ENCODE assay signal across 1 cellular context in genomic region chr2:10331033-10331701, GRCh38.
TF ChIP-seq lines count a peak whose summit lies in the region.

No MANE protein-coding gene starts in this region.

TF ChIP-seq in K562, 482 proteins besides CTCF, POLR2A, EP300 and RAD21 (continued from another document and continues in another):
- peak in 1 of 2 experiments; percentile 60; a peak in 2 of 4 replicates for TF ChIP-seq MNT (conservative IDR thresholded peaks at IDR 0.05)
- TF ChIP-seq ZNF707 (CRISPR knock-in tag; conservative IDR thresholded peaks at IDR 0.05) = no peak
- no peak for TF ChIP-seq ZNF197 (CRISPR knock-in tag; IDR thresholded peaks at IDR 0.05; ENCODE audit: low read depth)
- no peak for TF ChIP-seq CSDE1 (IDR thresholded peaks at IDR 0.05)
- no peak for TF ChIP-seq SNIP1 (IDR thresholded peaks at IDR 0.05; ENCODE audit: low read depth)
- no peak for TF ChIP-seq ELF4 (CRISPR knock-in tag; IDR thresholded peaks at IDR 0.05)
- no peak for TF ChIP-seq POLR2AphosphoS5 (IDR thresholded peaks at IDR 0.05; ENCODE audit: control insufficient read depth, insufficient read depth, low read depth, low read length)
- no peak for TF ChIP-seq MLLT1 (IDR thresholded peaks at IDR 0.05)
- TF ChIP-seq, protein P1, sequence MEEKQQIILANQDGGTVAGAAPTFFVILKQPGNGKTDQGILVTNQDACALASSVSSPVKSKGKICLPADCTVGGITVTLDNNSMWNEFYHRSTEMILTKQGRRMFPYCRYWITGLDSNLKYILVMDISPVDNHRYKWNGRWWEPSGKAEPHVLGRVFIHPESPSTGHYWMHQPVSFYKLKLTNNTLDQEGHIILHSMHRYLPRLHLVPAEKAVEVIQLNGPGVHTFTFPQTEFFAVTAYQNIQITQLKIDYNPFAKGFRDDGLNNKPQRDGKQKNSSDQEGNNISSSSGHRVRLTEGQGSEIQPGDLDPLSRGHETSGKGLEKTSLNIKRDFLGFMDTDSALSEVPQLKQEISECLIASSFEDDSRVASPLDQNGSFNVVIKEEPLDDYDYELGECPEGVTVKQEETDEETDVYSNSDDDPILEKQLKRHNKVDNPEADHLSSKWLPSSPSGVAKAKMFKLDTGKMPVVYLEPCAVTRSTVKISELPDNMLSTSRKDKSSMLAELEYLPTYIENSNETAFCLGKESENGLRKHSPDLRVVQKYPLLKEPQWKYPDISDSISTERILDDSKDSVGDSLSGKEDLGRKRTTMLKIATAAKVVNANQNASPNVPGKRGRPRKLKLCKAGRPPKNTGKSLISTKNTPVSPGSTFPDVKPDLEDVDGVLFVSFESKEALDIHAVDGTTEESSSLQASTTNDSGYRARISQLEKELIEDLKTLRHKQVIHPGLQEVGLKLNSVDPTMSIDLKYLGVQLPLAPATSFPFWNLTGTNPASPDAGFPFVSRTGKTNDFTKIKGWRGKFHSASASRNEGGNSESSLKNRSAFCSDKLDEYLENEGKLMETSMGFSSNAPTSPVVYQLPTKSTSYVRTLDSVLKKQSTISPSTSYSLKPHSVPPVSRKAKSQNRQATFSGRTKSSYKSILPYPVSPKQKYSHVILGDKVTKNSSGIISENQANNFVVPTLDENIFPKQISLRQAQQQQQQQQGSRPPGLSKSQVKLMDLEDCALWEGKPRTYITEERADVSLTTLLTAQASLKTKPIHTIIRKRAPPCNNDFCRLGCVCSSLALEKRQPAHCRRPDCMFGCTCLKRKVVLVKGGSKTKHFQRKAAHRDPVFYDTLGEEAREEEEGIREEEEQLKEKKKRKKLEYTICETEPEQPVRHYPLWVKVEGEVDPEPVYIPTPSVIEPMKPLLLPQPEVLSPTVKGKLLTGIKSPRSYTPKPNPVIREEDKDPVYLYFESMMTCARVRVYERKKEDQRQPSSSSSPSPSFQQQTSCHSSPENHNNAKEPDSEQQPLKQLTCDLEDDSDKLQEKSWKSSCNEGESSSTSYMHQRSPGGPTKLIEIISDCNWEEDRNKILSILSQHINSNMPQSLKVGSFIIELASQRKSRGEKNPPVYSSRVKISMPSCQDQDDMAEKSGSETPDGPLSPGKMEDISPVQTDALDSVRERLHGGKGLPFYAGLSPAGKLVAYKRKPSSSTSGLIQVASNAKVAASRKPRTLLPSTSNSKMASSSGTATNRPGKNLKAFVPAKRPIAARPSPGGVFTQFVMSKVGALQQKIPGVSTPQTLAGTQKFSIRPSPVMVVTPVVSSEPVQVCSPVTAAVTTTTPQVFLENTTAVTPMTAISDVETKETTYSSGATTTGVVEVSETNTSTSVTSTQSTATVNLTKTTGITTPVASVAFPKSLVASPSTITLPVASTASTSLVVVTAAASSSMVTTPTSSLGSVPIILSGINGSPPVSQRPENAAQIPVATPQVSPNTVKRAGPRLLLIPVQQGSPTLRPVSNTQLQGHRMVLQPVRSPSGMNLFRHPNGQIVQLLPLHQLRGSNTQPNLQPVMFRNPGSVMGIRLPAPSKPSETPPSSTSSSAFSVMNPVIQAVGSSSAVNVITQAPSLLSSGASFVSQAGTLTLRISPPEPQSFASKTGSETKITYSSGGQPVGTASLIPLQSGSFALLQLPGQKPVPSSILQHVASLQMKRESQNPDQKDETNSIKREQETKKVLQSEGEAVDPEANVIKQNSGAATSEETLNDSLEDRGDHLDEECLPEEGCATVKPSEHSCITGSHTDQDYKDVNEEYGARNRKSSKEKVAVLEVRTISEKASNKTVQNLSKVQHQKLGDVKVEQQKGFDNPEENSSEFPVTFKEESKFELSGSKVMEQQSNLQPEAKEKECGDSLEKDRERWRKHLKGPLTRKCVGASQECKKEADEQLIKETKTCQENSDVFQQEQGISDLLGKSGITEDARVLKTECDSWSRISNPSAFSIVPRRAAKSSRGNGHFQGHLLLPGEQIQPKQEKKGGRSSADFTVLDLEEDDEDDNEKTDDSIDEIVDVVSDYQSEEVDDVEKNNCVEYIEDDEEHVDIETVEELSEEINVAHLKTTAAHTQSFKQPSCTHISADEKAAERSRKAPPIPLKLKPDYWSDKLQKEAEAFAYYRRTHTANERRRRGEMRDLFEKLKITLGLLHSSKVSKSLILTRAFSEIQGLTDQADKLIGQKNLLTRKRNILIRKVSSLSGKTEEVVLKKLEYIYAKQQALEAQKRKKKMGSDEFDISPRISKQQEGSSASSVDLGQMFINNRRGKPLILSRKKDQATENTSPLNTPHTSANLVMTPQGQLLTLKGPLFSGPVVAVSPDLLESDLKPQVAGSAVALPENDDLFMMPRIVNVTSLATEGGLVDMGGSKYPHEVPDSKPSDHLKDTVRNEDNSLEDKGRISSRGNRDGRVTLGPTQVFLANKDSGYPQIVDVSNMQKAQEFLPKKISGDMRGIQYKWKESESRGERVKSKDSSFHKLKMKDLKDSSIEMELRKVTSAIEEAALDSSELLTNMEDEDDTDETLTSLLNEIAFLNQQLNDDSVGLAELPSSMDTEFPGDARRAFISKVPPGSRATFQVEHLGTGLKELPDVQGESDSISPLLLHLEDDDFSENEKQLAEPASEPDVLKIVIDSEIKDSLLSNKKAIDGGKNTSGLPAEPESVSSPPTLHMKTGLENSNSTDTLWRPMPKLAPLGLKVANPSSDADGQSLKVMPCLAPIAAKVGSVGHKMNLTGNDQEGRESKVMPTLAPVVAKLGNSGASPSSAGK (IDR thresholded peaks at IDR 0.05) = peak; percentile 56
- TF ChIP-seq, protein P2, sequence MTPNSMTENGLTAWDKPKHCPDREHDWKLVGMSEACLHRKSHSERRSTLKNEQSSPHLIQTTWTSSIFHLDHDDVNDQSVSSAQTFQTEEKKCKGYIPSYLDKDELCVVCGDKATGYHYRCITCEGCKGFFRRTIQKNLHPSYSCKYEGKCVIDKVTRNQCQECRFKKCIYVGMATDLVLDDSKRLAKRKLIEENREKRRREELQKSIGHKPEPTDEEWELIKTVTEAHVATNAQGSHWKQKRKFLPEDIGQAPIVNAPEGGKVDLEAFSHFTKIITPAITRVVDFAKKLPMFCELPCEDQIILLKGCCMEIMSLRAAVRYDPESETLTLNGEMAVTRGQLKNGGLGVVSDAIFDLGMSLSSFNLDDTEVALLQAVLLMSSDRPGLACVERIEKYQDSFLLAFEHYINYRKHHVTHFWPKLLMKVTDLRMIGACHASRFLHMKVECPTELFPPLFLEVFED (CRISPR knock-in tag; conservative IDR thresholded peaks at IDR 0.05) = no peak
- TF ChIP-seq TAL1 (IDR thresholded peaks at IDR 0.05) = no peak
- no peak for TF ChIP-seq SOX6 (IDR thresholded peaks at IDR 0.05)
- TF ChIP-seq NFE2L1 (tag; IDR thresholded peaks at IDR 0.05; ENCODE audit: borderline replicate concordance, low read depth) = no peak
- TF ChIP-seq MBD2 (IDR thresholded peaks at IDR 0.05; ENCODE audit: borderline replicate concordance, low read depth) = 0 out of 2 replicates have a peak, but pooled peaks have one; percentile 23
- no peak for TF ChIP-seq GTF2A2 (tag; IDR thresholded peaks at IDR 0.05)
- no peak for TF ChIP-seq KDM4B (IDR thresholded peaks at IDR 0.05; ENCODE audit: borderline replicate concordance in 2 of 2, low read depth in 1 of 2)
- TF ChIP-seq SMAD4 (CRISPR knock-in tag; conservative IDR thresholded peaks at IDR 0.05) = 0 out of 2 replicates have a peak, but pooled peaks have one; percentile 7
- TF ChIP-seq YBX1 (IDR thresholded peaks at IDR 0.05) = no peak
- TF ChIP-seq POLR2AphosphoS2 (IDR thresholded peaks at IDR 0.05; ENCODE audit: low read length) = no peak
- TF ChIP-seq, protein P3, sequence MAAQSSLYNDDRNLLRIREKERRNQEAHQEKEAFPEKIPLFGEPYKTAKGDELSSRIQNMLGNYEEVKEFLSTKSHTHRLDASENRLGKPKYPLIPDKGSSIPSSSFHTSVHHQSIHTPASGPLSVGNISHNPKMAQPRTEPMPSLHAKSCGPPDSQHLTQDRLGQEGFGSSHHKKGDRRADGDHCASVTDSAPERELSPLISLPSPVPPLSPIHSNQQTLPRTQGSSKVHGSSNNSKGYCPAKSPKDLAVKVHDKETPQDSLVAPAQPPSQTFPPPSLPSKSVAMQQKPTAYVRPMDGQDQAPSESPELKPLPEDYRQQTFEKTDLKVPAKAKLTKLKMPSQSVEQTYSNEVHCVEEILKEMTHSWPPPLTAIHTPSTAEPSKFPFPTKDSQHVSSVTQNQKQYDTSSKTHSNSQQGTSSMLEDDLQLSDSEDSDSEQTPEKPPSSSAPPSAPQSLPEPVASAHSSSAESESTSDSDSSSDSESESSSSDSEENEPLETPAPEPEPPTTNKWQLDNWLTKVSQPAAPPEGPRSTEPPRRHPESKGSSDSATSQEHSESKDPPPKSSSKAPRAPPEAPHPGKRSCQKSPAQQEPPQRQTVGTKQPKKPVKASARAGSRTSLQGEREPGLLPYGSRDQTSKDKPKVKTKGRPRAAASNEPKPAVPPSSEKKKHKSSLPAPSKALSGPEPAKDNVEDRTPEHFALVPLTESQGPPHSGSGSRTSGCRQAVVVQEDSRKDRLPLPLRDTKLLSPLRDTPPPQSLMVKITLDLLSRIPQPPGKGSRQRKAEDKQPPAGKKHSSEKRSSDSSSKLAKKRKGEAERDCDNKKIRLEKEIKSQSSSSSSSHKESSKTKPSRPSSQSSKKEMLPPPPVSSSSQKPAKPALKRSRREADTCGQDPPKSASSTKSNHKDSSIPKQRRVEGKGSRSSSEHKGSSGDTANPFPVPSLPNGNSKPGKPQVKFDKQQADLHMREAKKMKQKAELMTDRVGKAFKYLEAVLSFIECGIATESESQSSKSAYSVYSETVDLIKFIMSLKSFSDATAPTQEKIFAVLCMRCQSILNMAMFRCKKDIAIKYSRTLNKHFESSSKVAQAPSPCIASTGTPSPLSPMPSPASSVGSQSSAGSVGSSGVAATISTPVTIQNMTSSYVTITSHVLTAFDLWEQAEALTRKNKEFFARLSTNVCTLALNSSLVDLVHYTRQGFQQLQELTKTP (IDR thresholded peaks at IDR 0.05; ENCODE audit: low read depth in 1 of 2, partially characterized antibody in 2 of 2) = no peak
- peak; percentile 22; the same call in 1 of the 2 replicates for TF ChIP-seq DPF2 (IDR thresholded peaks at IDR 0.05)
- TF ChIP-seq TCFL5 (CRISPR knock-in tag; conservative IDR thresholded peaks at IDR 0.05) = no peak
- TF ChIP-seq, protein P4, sequence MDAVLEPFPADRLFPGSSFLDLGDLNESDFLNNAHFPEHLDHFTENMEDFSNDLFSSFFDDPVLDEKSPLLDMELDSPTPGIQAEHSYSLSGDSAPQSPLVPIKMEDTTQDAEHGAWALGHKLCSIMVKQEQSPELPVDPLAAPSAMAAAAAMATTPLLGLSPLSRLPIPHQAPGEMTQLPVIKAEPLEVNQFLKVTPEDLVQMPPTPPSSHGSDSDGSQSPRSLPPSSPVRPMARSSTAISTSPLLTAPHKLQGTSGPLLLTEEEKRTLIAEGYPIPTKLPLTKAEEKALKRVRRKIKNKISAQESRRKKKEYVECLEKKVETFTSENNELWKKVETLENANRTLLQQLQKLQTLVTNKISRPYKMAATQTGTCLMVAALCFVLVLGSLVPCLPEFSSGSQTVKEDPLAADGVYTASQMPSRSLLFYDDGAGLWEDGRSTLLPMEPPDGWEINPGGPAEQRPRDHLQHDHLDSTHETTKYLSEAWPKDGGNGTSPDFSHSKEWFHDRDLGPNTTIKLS (IDR thresholded peaks at IDR 0.05; ENCODE audit: borderline replicate concordance, low read depth) = no peak
- TF ChIP-seq GABPB1 (CRISPR knock-in tag; IDR thresholded peaks at IDR 0.05) = no peak; the same call in 1 of the 2 replicates
- no peak for TF ChIP-seq THAP12 (CRISPR knock-in tag; IDR thresholded peaks at IDR 0.05)
- TF ChIP-seq JUND (IDR thresholded peaks at IDR 0.05; ENCODE audit: borderline replicate concordance, low read depth, low read length) = no peak
- no peak for TF ChIP-seq JUND (tag; IDR thresholded peaks at IDR 0.05; ENCODE audit: borderline replicate concordance, low read depth, low read length)
- TF ChIP-seq YY1 (IDR thresholded peaks at IDR 0.05; ENCODE audit: borderline replicate concordance in 1 of 3, control insufficient read depth in 1 of 3, extremely low read depth in 1 of 3, insufficient read depth in 3 of 3, insufficient read length in 1 of 3, insufficient replicate concordance in 2 of 3, low read depth in 1 of 3, low read length in 2 of 3) = no peak
- no peak for TF ChIP-seq ZNF77 (CRISPR knock-in tag; IDR thresholded peaks at IDR 0.05)
- TF ChIP-seq ZBED1 (IDR thresholded peaks at IDR 0.05) = no peak
- no peak for TF ChIP-seq POU5F1 (IDR thresholded peaks at IDR 0.05; ENCODE audit: borderline replicate concordance, low read depth, low read length, partially characterized antibody)
- no peak for TF ChIP-seq NCOA2 (IDR thresholded peaks at IDR 0.05; ENCODE audit: partially characterized antibody in 2 of 2)
